In genomic region chr4:99949034-99949998, GRCh38 we compare ENCODE assay signal across 8 cellular contexts. TPM values are rescaled to one million over a fixed set of nuclear protein-coding genes. Genes with fewer than 3 reads are reported as not detected.
DNase-seq lines count a peak whose midpoint lies in the region; ATAC-seq and TF ChIP-seq lines count a peak whose summit lies in the region.

No MANE protein-coding gene starts in this region.

- CTCF ChIA-PET in OCI-LY7 (lab: Charles Lee; ENCODE audit: unreplicated experiment), result no interaction called here

- H3K4me1 ChIP-seq in OCI-LY7 (ENCODE audit: insufficient read depth, low read length, poor library complexity, severe bottlenecking) (peaks cover 26% of the 10 kb centered on the region), mucosa of stomach (ENCODE audit: control insufficient read depth, insufficient read depth, low read length) (peaks cover 17% of the 10 kb centered on the region)

- H2AFZ ChIP-seq in OCI-LY7 (ENCODE audit: low read length), result no peak overlapping the region

- H3K79me2 ChIP-seq in OCI-LY7 (ENCODE audit: insufficient read depth, low read depth, low read length), result peaks cover 58% of the 10 kb centered on the region

- H4K20me1 ChIP-seq in OCI-LY7 (ENCODE audit: insufficient read depth, low read length), result peaks cover 24% of the 10 kb centered on the region

- peak overlapping the region; percentile 78 for H3K4me2 ChIP-seq in OCI-LY7 (ENCODE audit: low read length)

- DNase-seq in DMS114 treated with DMSO at 0.1 percent for 48 hours (lab: John Stamatoyannopoulos, UW; ENCODE audit: unreplicated experiment) (peak; percentile 74), OCI-LY7 (ENCODE audit: low spot score) (peak; percentile 95), activated T-cell treated with anti-CD3 and anti-CD28 coated beads for 48 hours (ENCODE audit: low read depth) (peak; percentile 86)
- peak; percentile 75 for DNase-seq in stimulated activated CD8-positive, alpha-beta memory T cell treated with anti-CD3 and anti-CD28 coated beads, Interleukin-4, amount 100 ng/mL, for 4 hours (ENCODE audit: low read depth in 2 of 2, low spot score in 1 of 2)

- peak; percentile 56; the same call in 1 of the 2 replicates for TF ChIP-seq RAD21 in Ishikawa (IDR thresholded peaks at IDR 0.05; ENCODE audit: low read depth)

- peaks cover 39% of the 10 kb centered on the region for H3K36me3 ChIP-seq in OCI-LY7 (ENCODE audit: insufficient read depth, low read length)
- H3K36me3 ChIP-seq in mucosa of stomach (ENCODE audit: control insufficient read depth, insufficient read depth, low read length), result no peaks in the 10 kb centered on the region

- 0 out of 2 replicates have a peak, but pooled peaks cover under 1% of the 10 kb centered on the region for H3K9me3 ChIP-seq in OCI-LY7 (ENCODE audit: low read length)
- no peaks in the 10 kb centered on the region for H3K9me3 ChIP-seq in mucosa of stomach (ENCODE audit: control insufficient read depth, low read length)

- H3K27ac ChIP-seq in OCI-LY7 (ENCODE audit: low read depth, low read length, poor library complexity, severe bottlenecking), result peak overlapping the region; percentile 95

- TF ChIP-seq EP300 in Ishikawa (IDR thresholded peaks at IDR 0.05; ENCODE audit: borderline replicate concordance), result no peak; the same call in 1 of the 2 replicates

- no peaks in the 10 kb centered on the region for H3K9me2 ChIP-seq in OCI-LY7 (ENCODE audit: insufficient read depth, low read length)

- no peaks in the 10 kb centered on the region for H3K27me3 ChIP-seq in mucosa of stomach (ENCODE audit: control insufficient read depth, insufficient read depth, low read length)

- POLR2A ChIA-PET in OCI-LY7 (lab: Charles Lee), result interaction anchor here (0.5 to 3.3 kb wide), 12 partner anchors 8 to 862 kb away, joined by 3 to 30 read pairs (median 4); partner anchors contain the start of genes DAPP1 and TRMT10A

- TF ChIP-seq CTCF in OCI-LY7 (conservative IDR thresholded peaks at IDR 0.05; ENCODE audit: low read length), result peak; percentile 86

- H3K4me3 ChIP-seq in OCI-LY7 (ENCODE audit: low read depth, low read length, poor library complexity, severe bottlenecking) (peak overlapping the region; percentile 98), mucosa of stomach (ENCODE audit: low read length) (peak overlapping the region; percentile 70)

- intact Hi-C loops in OCI-LY7 (cut with micrococcal nuclease; ENCODE audit: unreplicated experiment), result loop anchor here (1.0 to 5.0 kb wide), 3 partner anchors 386 to 1502 kb away; partner anchors contain the start of gene PPP3CA

- ATAC-seq in GM21529 (IDR thresholded peaks at IDR 0.05; ENCODE audit: unreplicated experiment) (peak; percentile 29), esophagus mucosa (peak; percentile 67)

- no TSS peak for BruUV-seq in OCI-LY7 (replicated peaks; lab: Mats Ljungman, UMichigan)

- peak overlapping the region; percentile 78 for H3K9ac ChIP-seq in mucosa of stomach (ENCODE audit: low read length)

TF ChIP-seq in Ishikawa, 13 proteins besides CTCF, POLR2A, EP300 and RAD21:
- TF ChIP-seq, protein P1, sequence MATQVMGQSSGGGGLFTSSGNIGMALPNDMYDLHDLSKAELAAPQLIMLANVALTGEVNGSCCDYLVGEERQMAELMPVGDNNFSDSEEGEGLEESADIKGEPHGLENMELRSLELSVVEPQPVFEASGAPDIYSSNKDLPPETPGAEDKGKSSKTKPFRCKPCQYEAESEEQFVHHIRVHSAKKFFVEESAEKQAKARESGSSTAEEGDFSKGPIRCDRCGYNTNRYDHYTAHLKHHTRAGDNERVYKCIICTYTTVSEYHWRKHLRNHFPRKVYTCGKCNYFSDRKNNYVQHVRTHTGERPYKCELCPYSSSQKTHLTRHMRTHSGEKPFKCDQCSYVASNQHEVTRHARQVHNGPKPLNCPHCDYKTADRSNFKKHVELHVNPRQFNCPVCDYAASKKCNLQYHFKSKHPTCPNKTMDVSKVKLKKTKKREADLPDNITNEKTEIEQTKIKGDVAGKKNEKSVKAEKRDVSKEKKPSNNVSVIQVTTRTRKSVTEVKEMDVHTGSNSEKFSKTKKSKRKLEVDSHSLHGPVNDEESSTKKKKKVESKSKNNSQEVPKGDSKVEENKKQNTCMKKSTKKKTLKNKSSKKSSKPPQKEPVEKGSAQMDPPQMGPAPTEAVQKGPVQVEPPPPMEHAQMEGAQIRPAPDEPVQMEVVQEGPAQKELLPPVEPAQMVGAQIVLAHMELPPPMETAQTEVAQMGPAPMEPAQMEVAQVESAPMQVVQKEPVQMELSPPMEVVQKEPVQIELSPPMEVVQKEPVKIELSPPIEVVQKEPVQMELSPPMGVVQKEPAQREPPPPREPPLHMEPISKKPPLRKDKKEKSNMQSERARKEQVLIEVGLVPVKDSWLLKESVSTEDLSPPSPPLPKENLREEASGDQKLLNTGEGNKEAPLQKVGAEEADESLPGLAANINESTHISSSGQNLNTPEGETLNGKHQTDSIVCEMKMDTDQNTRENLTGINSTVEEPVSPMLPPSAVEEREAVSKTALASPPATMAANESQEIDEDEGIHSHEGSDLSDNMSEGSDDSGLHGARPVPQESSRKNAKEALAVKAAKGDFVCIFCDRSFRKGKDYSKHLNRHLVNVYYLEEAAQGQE (IDR thresholded peaks at IDR 0.05; ENCODE audit: low read depth), result no peak
- TF ChIP-seq TCF12 (IDR thresholded peaks at IDR 0.05; ENCODE audit: low read depth) (no peak), EGR1 (IDR thresholded peaks at IDR 0.05) (peak; percentile 48; the same call in 1 of the 2 replicates), CREB1 (IDR thresholded peaks at IDR 0.05; ENCODE audit: low read depth) (no peak), TEAD4 (IDR thresholded peaks at IDR 0.05) (no peak), FOXM1 (IDR thresholded peaks at IDR 0.05; ENCODE audit: borderline replicate concordance, low read depth) (no peak), NFIC (IDR thresholded peaks at IDR 0.05) (0 out of 2 replicates have a peak, but pooled peaks have one; percentile 1), TAF1 (IDR thresholded peaks at IDR 0.05; ENCODE audit: low read depth) (0 out of 2 replicates have a peak, but pooled peaks have one; percentile 8), YY1 (IDR thresholded peaks at IDR 0.05; ENCODE audit: low read depth) (peak; percentile 71), ZBTB7A (IDR thresholded peaks at IDR 0.05; ENCODE audit: low read depth) (no peak; the same call in 1 of the 2 replicates), CEBPB (IDR thresholded peaks at IDR 0.05) (peak; percentile 88), USF1 (IDR thresholded peaks at IDR 0.05) (peak; percentile 69)
- TF ChIP-seq, protein P2, sequence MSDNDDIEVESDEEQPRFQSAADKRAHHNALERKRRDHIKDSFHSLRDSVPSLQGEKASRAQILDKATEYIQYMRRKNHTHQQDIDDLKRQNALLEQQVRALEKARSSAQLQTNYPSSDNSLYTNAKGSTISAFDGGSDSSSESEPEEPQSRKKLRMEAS (IDR thresholded peaks at IDR 0.05), result peak; percentile 57; the same call in 1 of the 2 replicates

RNA-seq across cellular contexts. Expression of gene H2AZ1, which starts 0.8 kb away (rescaled TPM):
- 1,106 and 1,171 TPM in 2 replicates for total RNA-seq in OCI-LY7 (2014; rRNA removed; shearing (Covaris generic))
- total RNA-seq in OCI-LY7 (2022) (1,038 and 1,147 TPM in 2 replicates), esophagus mucosa (237 TPM)

RNA-seq across cellular contexts. Expression of gene DNAJB14, which starts 2.9 kb away (rescaled TPM):
- total RNA-seq in OCI-LY7 (2014; rRNA removed; shearing (Covaris generic)), result 13.3 and 29.1 TPM in 2 replicates
- total RNA-seq in OCI-LY7 (2022) (38.1 and 44.9 TPM in 2 replicates), esophagus mucosa (22.2 TPM)

RNA-seq across cellular contexts. Expression of gene LAMTOR3, which starts 55.1 kb away (rescaled TPM):
- 11.9 and 18.5 TPM in 2 replicates for total RNA-seq in OCI-LY7 (2014; rRNA removed; shearing (Covaris generic))
- total RNA-seq in OCI-LY7 (2022) (22.8 and 27.3 TPM in 2 replicates), esophagus mucosa (36.8 TPM)

Comparison
In these comparisons a context has a peak if more than half of its experiments do, and no peak if none do; other contexts are left out.
1. Peak in every context shown above with its lines: DNase-seq, ATAC-seq, H3K4me3 ChIP-seq and H3K27ac ChIP-seq.